1 cellular context compared by ENCODE assay signal in the genomic region with DNA sequence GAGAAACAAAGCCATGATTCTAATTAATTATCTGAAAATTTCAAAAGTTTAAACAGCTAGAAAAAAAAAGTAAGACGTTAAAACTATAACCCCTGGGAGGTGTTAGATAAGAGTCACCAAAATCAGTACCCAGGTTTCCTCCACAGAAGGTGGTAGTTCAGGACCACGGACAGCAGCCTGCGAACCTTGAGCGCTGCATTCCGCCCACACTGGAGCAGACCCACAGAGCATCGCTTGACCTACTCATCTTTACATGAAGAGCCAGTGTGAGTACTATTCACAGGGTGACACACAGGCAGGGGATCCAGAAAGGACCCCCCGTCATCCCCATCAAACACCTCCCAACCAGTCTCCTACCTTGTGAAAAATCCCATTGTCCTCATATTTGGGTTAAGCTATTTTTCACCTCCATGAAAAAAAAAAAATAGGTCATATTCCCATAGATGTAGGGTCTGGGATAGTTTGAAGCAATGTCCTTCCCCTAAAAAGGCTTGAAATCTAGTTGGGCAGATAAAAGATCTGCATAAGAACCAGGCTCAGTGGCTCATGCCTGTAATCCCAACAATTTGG.
TF ChIP-seq lines count a peak whose summit lies in the region.

No MANE protein-coding gene starts in this region.

TF ChIP-seq in HepG2, 621 proteins besides CTCF, POLR2A, EP300 and RAD21 (continued from another document and continues in another):
- no peak for TF ChIP-seq ZNF660 (CRISPR knock-in tag; IDR thresholded peaks at IDR 0.05; ENCODE audit: borderline replicate concordance, low read depth)
- peak; percentile 95; the same call in 1 of the 2 replicates for TF ChIP-seq ZNF773 (CRISPR knock-in tag; IDR thresholded peaks at IDR 0.05; ENCODE audit: borderline replicate concordance)
- peak; percentile 82 for TF ChIP-seq BORCS8-MEF2B (CRISPR knock-in tag; IDR thresholded peaks at IDR 0.05)
- 0 out of 2 replicates have a peak, but pooled peaks have one; percentile 69 for TF ChIP-seq ZNF446 (CRISPR knock-in tag; IDR thresholded peaks at IDR 0.05)
- TF ChIP-seq TCF12 (IDR thresholded peaks at IDR 0.05), result no peak
- no peak for TF ChIP-seq TCF12 (CRISPR knock-in tag; IDR thresholded peaks at IDR 0.05)
- peak; percentile 71; the same call in 1 of the 2 replicates for TF ChIP-seq ZNF441 (CRISPR knock-in tag; IDR thresholded peaks at IDR 0.05; ENCODE audit: borderline replicate concordance)
- peak; percentile 81; the same call in 1 of the 2 replicates for TF ChIP-seq ZNF749 (CRISPR knock-in tag; IDR thresholded peaks at IDR 0.05; ENCODE audit: borderline replicate concordance)
- peak; percentile 84; the same call in 1 of the 2 replicates for TF ChIP-seq ERF (CRISPR knock-in tag; IDR thresholded peaks at IDR 0.05)
- TF ChIP-seq, protein P1, sequence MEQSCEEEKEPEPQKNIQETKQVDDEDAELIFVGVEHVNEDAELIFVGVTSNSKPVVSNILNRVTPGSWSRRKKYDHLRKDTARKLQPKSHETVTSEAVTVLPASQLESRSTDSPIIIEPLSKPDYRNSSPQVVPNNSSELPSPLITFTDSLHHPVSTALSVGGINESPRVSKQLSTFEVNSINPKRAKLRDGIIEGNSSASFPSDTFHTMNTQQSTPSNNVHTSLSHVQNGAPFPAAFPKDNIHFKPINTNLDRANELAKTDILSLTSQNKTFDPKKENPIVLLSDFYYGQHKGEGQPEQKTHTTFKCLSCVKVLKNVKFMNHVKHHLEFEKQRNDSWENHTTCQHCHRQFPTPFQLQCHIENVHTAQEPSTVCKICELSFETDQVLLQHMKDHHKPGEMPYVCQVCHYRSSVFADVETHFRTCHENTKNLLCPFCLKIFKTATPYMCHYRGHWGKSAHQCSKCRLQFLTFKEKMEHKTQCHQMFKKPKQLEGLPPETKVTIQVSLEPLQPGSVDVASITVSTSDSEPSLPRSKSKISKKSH (CRISPR knock-in tag; IDR thresholded peaks at IDR 0.05; ENCODE audit: borderline replicate concordance), result peak; percentile 43; the same call in 1 of the 2 replicates
- peak; percentile 60 for TF ChIP-seq HNF4A (CRISPR knock-in tag; IDR thresholded peaks at IDR 0.05)
- peak; percentile 46; the same call in 1 of the 2 replicates for TF ChIP-seq RXRB (CRISPR knock-in tag; IDR thresholded peaks at IDR 0.05; ENCODE audit: borderline replicate concordance)
- TF ChIP-seq, protein P2, sequence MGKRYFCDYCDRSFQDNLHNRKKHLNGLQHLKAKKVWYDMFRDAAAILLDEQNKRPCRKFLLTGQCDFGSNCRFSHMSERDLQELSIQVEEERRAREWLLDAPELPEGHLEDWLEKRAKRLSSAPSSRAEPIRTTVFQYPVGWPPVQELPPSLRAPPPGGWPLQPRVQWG (CRISPR knock-in tag; IDR thresholded peaks at IDR 0.05; ENCODE audit: borderline replicate concordance, low read depth), result no peak
- no peak for TF ChIP-seq NPAS2 (CRISPR knock-in tag; IDR thresholded peaks at IDR 0.05; ENCODE audit: borderline replicate concordance)
- TF ChIP-seq, protein P3, sequence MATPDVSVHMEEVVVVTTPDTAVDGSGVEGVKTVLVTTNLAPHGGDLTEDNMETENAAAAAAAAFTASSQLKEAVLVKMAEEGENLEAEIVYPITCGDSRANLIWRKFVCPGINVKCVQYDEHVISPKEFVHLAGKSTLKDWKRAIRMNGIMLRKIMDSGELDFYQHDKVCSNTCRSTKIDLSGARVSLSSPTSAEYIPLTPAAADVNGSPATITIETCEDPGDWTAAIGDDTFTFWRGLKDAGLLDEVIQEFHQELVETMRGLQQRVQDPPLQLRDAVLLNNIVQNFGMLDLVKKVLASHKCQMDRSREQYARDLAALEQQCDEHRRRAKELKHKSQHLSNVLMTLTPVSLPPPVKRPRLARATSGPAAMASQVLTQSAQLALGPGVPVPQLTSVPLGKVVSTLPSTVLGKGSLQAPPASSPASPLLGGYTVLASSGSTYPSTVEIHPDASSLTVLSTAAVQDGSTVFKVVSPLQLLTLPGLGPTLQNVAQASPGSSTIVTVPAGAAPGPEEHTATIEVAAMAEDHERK (CRISPR knock-in tag; IDR thresholded peaks at IDR 0.05; ENCODE audit: low read depth), result no peak
- TF ChIP-seq, protein P4, sequence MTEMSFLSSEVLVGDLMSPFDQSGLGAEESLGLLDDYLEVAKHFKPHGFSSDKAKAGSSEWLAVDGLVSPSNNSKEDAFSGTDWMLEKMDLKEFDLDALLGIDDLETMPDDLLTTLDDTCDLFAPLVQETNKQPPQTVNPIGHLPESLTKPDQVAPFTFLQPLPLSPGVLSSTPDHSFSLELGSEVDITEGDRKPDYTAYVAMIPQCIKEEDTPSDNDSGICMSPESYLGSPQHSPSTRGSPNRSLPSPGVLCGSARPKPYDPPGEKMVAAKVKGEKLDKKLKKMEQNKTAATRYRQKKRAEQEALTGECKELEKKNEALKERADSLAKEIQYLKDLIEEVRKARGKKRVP (CRISPR knock-in tag; IDR thresholded peaks at IDR 0.05), result no peak
- TF ChIP-seq NR2F1 (CRISPR knock-in tag; IDR thresholded peaks at IDR 0.05), result peak in 1 of 2 experiments; percentile 34; a peak in 1 of 4 replicates
- TF ChIP-seq, protein P5, sequence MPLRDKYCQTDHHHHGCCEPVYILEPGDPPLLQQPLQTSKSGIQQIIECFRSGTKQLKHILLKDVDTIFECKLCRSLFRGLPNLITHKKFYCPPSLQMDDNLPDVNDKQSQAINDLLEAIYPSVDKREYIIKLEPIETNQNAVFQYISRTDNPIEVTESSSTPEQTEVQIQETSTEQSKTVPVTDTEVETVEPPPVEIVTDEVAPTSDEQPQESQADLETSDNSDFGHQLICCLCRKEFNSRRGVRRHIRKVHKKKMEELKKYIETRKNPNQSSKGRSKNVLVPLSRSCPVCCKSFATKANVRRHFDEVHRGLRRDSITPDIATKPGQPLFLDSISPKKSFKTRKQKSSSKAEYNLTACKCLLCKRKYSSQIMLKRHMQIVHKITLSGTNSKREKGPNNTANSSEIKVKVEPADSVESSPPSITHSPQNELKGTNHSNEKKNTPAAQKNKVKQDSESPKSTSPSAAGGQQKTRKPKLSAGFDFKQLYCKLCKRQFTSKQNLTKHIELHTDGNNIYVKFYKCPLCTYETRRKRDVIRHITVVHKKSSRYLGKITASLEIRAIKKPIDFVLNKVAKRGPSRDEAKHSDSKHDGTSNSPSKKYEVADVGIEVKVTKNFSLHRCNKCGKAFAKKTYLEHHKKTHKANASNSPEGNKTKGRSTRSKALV (CRISPR knock-in tag; IDR thresholded peaks at IDR 0.05), result peak; percentile 66; the same call in 1 of the 2 replicates
- peak; percentile 85 for TF ChIP-seq SALL1 (CRISPR knock-in tag; IDR thresholded peaks at IDR 0.05)
- no peak for TF ChIP-seq HDAC6 (IDR thresholded peaks at IDR 0.05; ENCODE audit: low read depth, low read length)
- TF ChIP-seq, protein P6, sequence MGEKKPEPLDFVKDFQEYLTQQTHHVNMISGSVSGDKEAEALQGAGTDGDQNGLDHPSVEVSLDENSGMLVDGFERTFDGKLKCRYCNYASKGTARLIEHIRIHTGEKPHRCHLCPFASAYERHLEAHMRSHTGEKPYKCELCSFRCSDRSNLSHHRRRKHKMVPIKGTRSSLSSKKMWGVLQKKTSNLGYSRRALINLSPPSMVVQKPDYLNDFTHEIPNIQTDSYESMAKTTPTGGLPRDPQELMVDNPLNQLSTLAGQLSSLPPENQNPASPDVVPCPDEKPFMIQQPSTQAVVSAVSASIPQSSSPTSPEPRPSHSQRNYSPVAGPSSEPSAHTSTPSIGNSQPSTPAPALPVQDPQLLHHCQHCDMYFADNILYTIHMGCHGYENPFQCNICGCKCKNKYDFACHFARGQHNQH (CRISPR knock-in tag; IDR thresholded peaks at IDR 0.05), result peak; percentile 62; the same call in 1 of the 2 replicates
- peak; percentile 96; the same call in 1 of the 2 replicates for TF ChIP-seq DNMT3B (CRISPR knock-in tag; conservative IDR thresholded peaks at IDR 0.05)
- peak; percentile 78 for TF ChIP-seq IKZF4 (CRISPR knock-in tag; IDR thresholded peaks at IDR 0.05; ENCODE audit: borderline replicate concordance, low read depth, not compliant biosample characterization)
- TF ChIP-seq ELF3 (CRISPR knock-in tag; IDR thresholded peaks at IDR 0.05), result peak; percentile 47; the same call in 1 of the 2 replicates
- peak; percentile 63; the same call in 1 of the 2 replicates for TF ChIP-seq ZNF644 (CRISPR knock-in tag; IDR thresholded peaks at IDR 0.05; ENCODE audit: low read depth)
- peak; percentile 33; the same call in 1 of the 2 replicates for TF ChIP-seq YEATS2 (CRISPR knock-in tag; IDR thresholded peaks at IDR 0.05; ENCODE audit: borderline replicate concordance)
- no peak for TF ChIP-seq ZKSCAN5 (CRISPR knock-in tag; IDR thresholded peaks at IDR 0.05)
- TF ChIP-seq, protein P7, sequence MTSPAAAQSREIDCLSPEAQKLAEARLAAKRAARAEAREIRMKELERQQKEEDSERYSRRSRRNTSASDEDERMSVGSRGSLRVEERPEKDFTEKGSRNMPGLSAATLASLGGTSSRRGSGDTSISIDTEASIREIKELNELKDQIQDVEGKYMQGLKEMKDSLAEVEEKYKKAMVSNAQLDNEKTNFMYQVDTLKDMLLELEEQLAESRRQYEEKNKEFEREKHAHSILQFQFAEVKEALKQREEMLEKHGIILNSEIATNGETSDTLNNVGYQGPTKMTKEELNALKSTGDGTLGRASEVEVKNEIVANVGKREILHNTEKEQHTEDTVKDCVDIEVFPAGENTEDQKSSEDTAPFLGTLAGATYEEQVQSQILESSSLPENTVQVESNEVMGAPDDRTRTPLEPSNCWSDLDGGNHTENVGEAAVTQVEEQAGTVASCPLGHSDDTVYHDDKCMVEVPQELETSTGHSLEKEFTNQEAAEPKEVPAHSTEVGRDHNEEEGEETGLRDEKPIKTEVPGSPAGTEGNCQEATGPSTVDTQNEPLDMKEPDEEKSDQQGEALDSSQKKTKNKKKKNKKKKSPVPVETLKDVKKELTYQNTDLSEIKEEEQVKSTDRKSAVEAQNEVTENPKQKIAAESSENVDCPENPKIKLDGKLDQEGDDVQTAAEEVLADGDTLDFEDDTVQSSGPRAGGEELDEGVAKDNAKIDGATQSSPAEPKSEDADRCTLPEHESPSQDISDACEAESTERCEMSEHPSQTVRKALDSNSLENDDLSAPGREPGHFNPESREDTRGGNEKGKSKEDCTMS (CRISPR knock-in tag; conservative IDR thresholded peaks at IDR 0.05), result peak; percentile 85; the same call in 1 of the 2 replicates
- no peak for TF ChIP-seq MYC (CRISPR knock-in tag; IDR thresholded peaks at IDR 0.05; ENCODE audit: borderline replicate concordance)
- peak; percentile 47; the same call in 1 of the 2 replicates for TF ChIP-seq KLF12 (CRISPR knock-in tag; IDR thresholded peaks at IDR 0.05; ENCODE audit: borderline replicate concordance)
- peak; percentile 89; the same call in 1 of the 2 replicates for TF ChIP-seq SATB2 (CRISPR knock-in tag; IDR thresholded peaks at IDR 0.05)
- TF ChIP-seq, protein P8, sequence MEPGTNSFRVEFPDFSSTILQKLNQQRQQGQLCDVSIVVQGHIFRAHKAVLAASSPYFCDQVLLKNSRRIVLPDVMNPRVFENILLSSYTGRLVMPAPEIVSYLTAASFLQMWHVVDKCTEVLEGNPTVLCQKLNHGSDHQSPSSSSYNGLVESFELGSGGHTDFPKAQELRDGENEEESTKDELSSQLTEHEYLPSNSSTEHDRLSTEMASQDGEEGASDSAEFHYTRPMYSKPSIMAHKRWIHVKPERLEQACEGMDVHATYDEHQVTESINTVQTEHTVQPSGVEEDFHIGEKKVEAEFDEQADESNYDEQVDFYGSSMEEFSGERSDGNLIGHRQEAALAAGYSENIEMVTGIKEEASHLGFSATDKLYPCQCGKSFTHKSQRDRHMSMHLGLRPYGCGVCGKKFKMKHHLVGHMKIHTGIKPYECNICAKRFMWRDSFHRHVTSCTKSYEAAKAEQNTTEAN (CRISPR knock-in tag; conservative IDR thresholded peaks at IDR 0.05), result peak; percentile 82
- peak; percentile 91; the same call in 1 of the 2 replicates for TF ChIP-seq ZNF792 (CRISPR knock-in tag; IDR thresholded peaks at IDR 0.05)
- peak; percentile 35 for TF ChIP-seq XRCC5 (optimal IDR thresholded peaks at IDR 0.05; ENCODE audit: low read length)
- TF ChIP-seq, protein P9, sequence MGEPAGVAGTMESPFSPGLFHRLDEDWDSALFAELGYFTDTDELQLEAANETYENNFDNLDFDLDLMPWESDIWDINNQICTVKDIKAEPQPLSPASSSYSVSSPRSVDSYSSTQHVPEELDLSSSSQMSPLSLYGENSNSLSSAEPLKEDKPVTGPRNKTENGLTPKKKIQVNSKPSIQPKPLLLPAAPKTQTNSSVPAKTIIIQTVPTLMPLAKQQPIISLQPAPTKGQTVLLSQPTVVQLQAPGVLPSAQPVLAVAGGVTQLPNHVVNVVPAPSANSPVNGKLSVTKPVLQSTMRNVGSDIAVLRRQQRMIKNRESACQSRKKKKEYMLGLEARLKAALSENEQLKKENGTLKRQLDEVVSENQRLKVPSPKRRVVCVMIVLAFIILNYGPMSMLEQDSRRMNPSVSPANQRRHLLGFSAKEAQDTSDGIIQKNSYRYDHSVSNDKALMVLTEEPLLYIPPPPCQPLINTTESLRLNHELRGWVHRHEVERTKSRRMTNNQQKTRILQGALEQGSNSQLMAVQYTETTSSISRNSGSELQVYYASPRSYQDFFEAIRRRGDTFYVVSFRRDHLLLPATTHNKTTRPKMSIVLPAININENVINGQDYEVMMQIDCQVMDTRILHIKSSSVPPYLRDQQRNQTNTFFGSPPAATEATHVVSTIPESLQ (CRISPR knock-in tag; conservative IDR thresholded peaks at IDR 0.05), result 0 out of 2 replicates have a peak, but pooled peaks have one; percentile 91
- TF ChIP-seq TSC22D2 (CRISPR knock-in tag; IDR thresholded peaks at IDR 0.05; ENCODE audit: borderline replicate concordance), result peak; percentile 91
- no peak for TF ChIP-seq NFRKB (IDR thresholded peaks at IDR 0.05)
- no peak for TF ChIP-seq ZNF337 (CRISPR knock-in tag; IDR thresholded peaks at IDR 0.05; ENCODE audit: borderline replicate concordance, low read depth)
- no peak for TF ChIP-seq KLF13 (CRISPR knock-in tag; IDR thresholded peaks at IDR 0.05)
- TF ChIP-seq, protein P10, sequence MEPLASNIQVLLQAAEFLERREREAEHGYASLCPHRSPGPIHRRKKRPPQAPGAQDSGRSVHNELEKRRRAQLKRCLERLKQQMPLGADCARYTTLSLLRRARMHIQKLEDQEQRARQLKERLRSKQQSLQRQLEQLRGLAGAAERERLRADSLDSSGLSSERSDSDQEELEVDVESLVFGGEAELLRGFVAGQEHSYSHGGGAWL (CRISPR knock-in tag; IDR thresholded peaks at IDR 0.05), result peak; percentile 85; the same call in 1 of the 2 replicates
- TF ChIP-seq CCDC6 (CRISPR knock-in tag; IDR thresholded peaks at IDR 0.05), result peak; percentile 70; the same call in 1 of the 2 replicates
- TF ChIP-seq ZBTB20 (CRISPR knock-in tag; IDR thresholded peaks at IDR 0.05; ENCODE audit: borderline replicate concordance, low read depth), result peak; percentile 38; the same call in 1 of the 2 replicates
- peak; percentile 47; the same call in 1 of the 2 replicates for TF ChIP-seq MED1 (CRISPR knock-in tag; IDR thresholded peaks at IDR 0.05)
- TF ChIP-seq ZNF562 (CRISPR knock-in tag; IDR thresholded peaks at IDR 0.05; ENCODE audit: borderline replicate concordance), result no peak
